Comparison of ENCODE assay signal across 26 cellular contexts in the genomic region with DNA sequence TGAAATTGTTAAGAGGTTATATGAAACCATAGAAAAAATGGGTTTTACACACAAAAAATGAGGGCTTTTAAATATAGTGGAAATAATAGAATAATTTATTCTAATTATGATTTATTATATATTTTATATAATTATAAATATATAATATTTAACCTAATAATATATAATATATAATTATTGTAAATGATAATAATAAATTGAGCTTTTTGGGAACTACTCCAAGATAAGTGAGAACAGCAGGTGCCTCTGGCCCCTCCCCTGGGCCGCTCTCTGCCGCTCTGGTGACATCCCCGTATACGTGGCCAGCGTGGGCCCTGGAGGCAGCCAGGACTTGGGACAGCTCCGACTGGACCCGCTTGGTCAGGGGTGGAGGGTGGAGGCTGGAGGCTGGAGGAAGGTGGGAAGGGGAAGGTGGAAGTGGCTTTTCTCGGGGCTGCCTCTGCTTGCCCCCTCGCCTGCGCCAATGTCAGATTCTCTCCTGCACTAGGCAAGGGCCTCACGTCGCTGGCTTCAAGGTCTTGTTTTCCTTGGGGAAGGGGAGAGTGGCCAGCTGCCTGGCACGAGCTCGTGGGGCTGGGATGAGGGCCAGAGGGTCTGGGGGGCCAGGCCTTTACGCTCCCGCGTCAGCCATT. TPM values are rescaled to one million over a fixed set of nuclear protein-coding genes. Genes with fewer than 3 reads are reported as not detected.
DNase-seq lines count a peak whose midpoint lies in the region; ATAC-seq, FAIRE-seq and TF ChIP-seq lines count a peak whose summit lies in the region.
"Had no signal": no experiment of that assay in that cellular context is flagged by ENCODE, and none has a peak within 500 bp of the region (broad histone marks: within the 10 kb centered on the region; RNA-seq: fewer than 3 reads in every experiment).

No MANE protein-coding gene starts in this region.

- H3K4me3 Mint-ChIP-seq in T-helper 17 cell, result no peak overlapping the region
- H3K4me3 Mint-ChIP-seq: CD14-positive monocyte; CD4-positive, alpha-beta memory T cell; CD4-positive, CD25-positive, alpha-beta regulatory T cell; CD8-positive, alpha-beta memory T cell had no signal

- no peak overlapping the region for H2BK12ac ChIP-seq in trophoblast cell (ENCODE audit: low read length)

- no peak overlapping the region for H3K27ac ChIP-seq in kidney (ENCODE audit: low read depth in 2 of 2, low read length in 2 of 2)
- H3K27ac ChIP-seq in trophoblast cell (ENCODE audit: low read depth, low read length), result no peak overlapping the region
- no peak overlapping the region for H3K27ac ChIP-seq in heart right ventricle
- no peak overlapping the region for H3K27ac ChIP-seq in SK-N-SH (ENCODE audit: low read depth in 2 of 2, low read length in 1 of 2)
- H3K27ac ChIP-seq: BLaER1 had no signal

- ATAC-seq in T-helper 17 cell (no peak), heart right ventricle (no peak), GM21737 (IDR thresholded peaks at IDR 0.05; ENCODE audit: unreplicated experiment) (no peak)

- intact Hi-C loops in kidney (cut with DNase I), result no loop called here
- intact Hi-C loops in heart right ventricle (cut with DNase I), result loop anchor here in 1 of 10 donors (5.0 kb wide), 1 partner anchor 43 kb away; no protein-coding TSS in a partner anchor

- FAIRE-seq in kidney (lab: Jason Lieb, UNC), result peak; percentile 39
- FAIRE-seq: A204.1, GM12891, GM19239 had no signal

- no peak overlapping the region for H3K18ac ChIP-seq in trophoblast cell (ENCODE audit: low read length)

- no CpG with 5 or more reads among the region's 17 CpGs for WGBS in trophoblast cell (ENCODE audit: extremely low coverage, insufficient coverage, insufficient read length)
- 88 to 92% methylated on average over 17 of the region's 17 CpGs for WGBS in heart right ventricle, 2 donors
- WGBS in SK-N-SH (ENCODE audit: low lambda C conversion rate), result 14% methylated on average over 17 of the region's 17 CpGs

- no peak for DNase-seq in T-helper 17 cell
- DNase-seq in kidney, result no peak
- DNase-seq in trophoblast cell, result no peak
- no peak for DNase-seq in heart right ventricle
- DNase-seq in SK-N-SH, result no peak
- DNase-seq: 8988T; ACHN; BE2C; C1 segment of cervical spinal cord; CD4-positive, alpha-beta memory T cell; CD4-positive, CD25-positive, alpha-beta regulatory T cell; CD8-positive, alpha-beta memory T cell; COR-L47; DMS 273 treated with DMSO at 0.1 percent for 48 hours; DMS153; DMS53; DMS79; DND-41; EL; GF-D8 had no signal

- H3K9me2 ChIP-seq in SK-N-SH, result no peaks in the 10 kb centered on the region

- H3K14ac ChIP-seq in trophoblast cell (ENCODE audit: low read length), result no peak overlapping the region

- TF ChIP-seq EP300 in SK-N-SH (IDR thresholded peaks at IDR 0.05; ENCODE audit: borderline replicate concordance in 1 of 2, low read depth in 1 of 2, low read length in 1 of 2), result no peak

- peaks cover 4% of the 10 kb centered on the region for H3K79me1 ChIP-seq in trophoblast cell (ENCODE audit: low read length)

- no peak overlapping the region for H2AFZ ChIP-seq in trophoblast cell (ENCODE audit: insufficient read depth, low read length, poor library complexity)
- H2AFZ ChIP-seq in SK-N-SH (ENCODE audit: low read depth), result no peak overlapping the region

- POLR2A ChIA-PET in SK-N-SH (lab: Yijun Ruan, JAX), result no interaction called here

- H3K23ac ChIP-seq in trophoblast cell (ENCODE audit: low read length), result no peak overlapping the region

- no peak overlapping the region for H2BK5ac ChIP-seq in trophoblast cell (ENCODE audit: low read depth, low read length, poor library complexity)

- H3K9ac ChIP-seq in kidney (ENCODE audit: low read length in 2 of 2) (no peak overlapping the region), trophoblast cell (ENCODE audit: low read length) (no peak overlapping the region), SK-N-SH (no peak overlapping the region)
- H3K9ac ChIP-seq: BLaER1 had no signal

- no peaks in the 10 kb centered on the region for H3F3A ChIP-seq in SK-N-SH (replicated peaks; ENCODE audit: insufficient read depth)

- H3K27me3 ChIP-seq in trophoblast cell (ENCODE audit: insufficient read depth, low read length), result no peaks in the 10 kb centered on the region
- no peaks in the 10 kb centered on the region for H3K27me3 ChIP-seq in heart right ventricle
- H3K27me3 ChIP-seq in SK-N-SH (ENCODE audit: insufficient read depth), result peaks cover 96% of the 10 kb centered on the region
- H3K27me3 ChIP-seq: BE2C, BLaER1 had no signal

- H3K4ac ChIP-seq in trophoblast cell (ENCODE audit: low read depth, low read length), result no peak overlapping the region

- H3K36me3 ChIP-seq in kidney (ENCODE audit: control insufficient read depth in 1 of 2, insufficient read depth in 2 of 2, low read length in 2 of 2) (peaks cover 0 to 8% of the 10 kb centered on the region in 2 donors), trophoblast cell (ENCODE audit: control insufficient read depth in 1 of 2, insufficient read depth in 2 of 2, low read length in 2 of 2) (peaks cover 0 to 3% of the 10 kb centered on the region in 2 experiments), heart right ventricle (peaks cover 0 to 76% (median 11%) of the 10 kb centered on the region in 9 donors), SK-N-SH (replicated peaks in 1 of 2; ENCODE audit: control insufficient read depth in 1 of 2, insufficient read depth in 2 of 2, low read length in 1 of 2) (no peaks in the 10 kb centered on the region)
- H3K36me3 ChIP-seq: BE2C had no signal

- H3K79me2 ChIP-seq in trophoblast cell (ENCODE audit: control insufficient read depth, insufficient read depth, low read length, poor library complexity) (no peaks in the 10 kb centered on the region), SK-N-SH (ENCODE audit: insufficient read depth) (no peaks in the 10 kb centered on the region)

- H4K91ac ChIP-seq in trophoblast cell (ENCODE audit: low read depth, low read length), result no peak overlapping the region

- no peaks in the 10 kb centered on the region for H3K36me3 Mint-ChIP-seq in T-helper 17 cell (ENCODE audit: low read depth)

- H2BK120ac ChIP-seq in trophoblast cell (ENCODE audit: insufficient read depth, low read length, poor library complexity), result no peak overlapping the region

- TF ChIP-seq CTCF in kidney (IDR thresholded peaks at IDR 0.05; ENCODE audit: borderline replicate concordance, extremely low read depth, insufficient read depth), result no peak
- TF ChIP-seq CTCF in heart right ventricle (IDR thresholded peaks at IDR 0.05), result no peak
- TF ChIP-seq CTCF in SK-N-SH (IDR thresholded peaks at IDR 0.05), result no peak

- CTCF ChIA-PET in SK-N-SH (lab: Yijun Ruan, JAX), result interaction anchor here (1.0 to 1.7 kb wide), 2 partner anchors 12 to 69 kb away, joined by 3 to 6 read pairs; no protein-coding TSS in a partner anchor

- no peak for TF ChIP-seq RAD21 in SK-N-SH (IDR thresholded peaks at IDR 0.05; ENCODE audit: low read length)

- peak overlapping the region; percentile 13 for H4K12ac ChIP-seq in trophoblast cell (ENCODE audit: low read depth, low read length)

- H3K27ac Mint-ChIP-seq in T-helper 17 cell, result peak overlapping the region; percentile 59
- H3K27ac Mint-ChIP-seq: CD8-positive, alpha-beta memory T cell had no signal

- H3K4me3 ChIP-seq in kidney (ENCODE audit: low read length in 2 of 2) (no peak overlapping the region), trophoblast cell (ENCODE audit: low read depth, low read length) (no peak overlapping the region), heart right ventricle (no peak overlapping the region), SK-N-SH (ENCODE audit: low read depth in 2 of 2, low read length in 1 of 2) (no peak overlapping the region)
- H3K4me3 ChIP-seq: BLaER1 had no signal

- no peaks in the 10 kb centered on the region for H3K27me3 Mint-ChIP-seq in T-helper 17 cell
- H3K27me3 Mint-ChIP-seq: CD4-positive, alpha-beta memory T cell; CD4-positive, CD25-positive, alpha-beta regulatory T cell; CD8-positive, alpha-beta memory T cell had no signal

- no peaks in the 10 kb centered on the region for H3K9me3 ChIP-seq in T-helper 17 cell (ENCODE audit: control insufficient read depth, low read length, poor library complexity, severe bottlenecking)
- no peaks in the 10 kb centered on the region for H3K9me3 ChIP-seq in kidney (ENCODE audit: control insufficient read depth in 1 of 2, low read length in 2 of 2)
- no peaks in the 10 kb centered on the region for H3K9me3 ChIP-seq in trophoblast cell (ENCODE audit: insufficient read depth, low read depth, low read length)
- H3K9me3 ChIP-seq in heart right ventricle, result no peaks in the 10 kb centered on the region
- no peaks in the 10 kb centered on the region for H3K9me3 ChIP-seq in SK-N-SH
- H3K9me3 ChIP-seq: BE2C, BLaER1 had no signal

- H2AK5ac ChIP-seq in trophoblast cell (ENCODE audit: low read length), result no peak overlapping the region

- H3K4me1 ChIP-seq in kidney (ENCODE audit: control insufficient read depth in 1 of 2, insufficient read depth in 1 of 2, low read depth in 1 of 2, low read length in 2 of 2) (peaks cover 0 to 3% of the 10 kb centered on the region in 2 donors), trophoblast cell (ENCODE audit: control insufficient read depth in 1 of 2, insufficient read depth in 2 of 2, low read length in 2 of 2) (peaks cover 7 to 11% of the 10 kb centered on the region in 2 experiments), heart right ventricle (peaks cover 2 to 26% (median 17%) of the 10 kb centered on the region in 9 donors), SK-N-SH (ENCODE audit: control insufficient read depth in 1 of 2, insufficient read depth in 2 of 2, low read depth in 1 of 2, low read length in 1 of 2) (no peaks in the 10 kb centered on the region)
- H3K4me1 ChIP-seq: BE2C had no signal

- H3K4me1 Mint-ChIP-seq in T-helper 17 cell, result peaks cover 10% of the 10 kb centered on the region
- H3K4me1 Mint-ChIP-seq: CD14-positive monocyte had no signal

- no peak overlapping the region for H4K8ac ChIP-seq in trophoblast cell (ENCODE audit: low read depth, low read length)

- H3K4me2 ChIP-seq in trophoblast cell (ENCODE audit: low read length) (no peak overlapping the region), SK-N-SH (no peak overlapping the region)
- H3K4me2 ChIP-seq: BLaER1 had no signal

- no peaks in the 10 kb centered on the region for H4K20me1 ChIP-seq in SK-N-SH (ENCODE audit: insufficient read depth)

TF ChIP-seq in SK-N-SH, 30 proteins besides CTCF, POLR2A, EP300 and RAD21 (continues in another document):
- TF ChIP-seq RXRA (IDR thresholded peaks at IDR 0.05; ENCODE audit: borderline replicate concordance, low read depth), result no peak
- no peak for TF ChIP-seq RCOR1 (IDR thresholded peaks at IDR 0.05; ENCODE audit: low read length)
- no peak for TF ChIP-seq TEAD4 (IDR thresholded peaks at IDR 0.05; ENCODE audit: borderline replicate concordance, insufficient read depth)

RNA-seq across cellular contexts. Expression of a gene that starts 54.7 kb away (rescaled TPM):
- total RNA-seq in T-helper 17 cell (10 to 100 TPM; 73.4 to 77.8 TPM), kidney (17.2 TPM), heart right ventricle (10 to 100 TPM; 14.0 to 23.8 (median 19.0) TPM)
- polyA plus RNA-seq in kidney (ENCODE audit: insufficient read depth, low read depth, low replicate concordance) (4.3 TPM), heart right ventricle (10 to 100 TPM in 1 of 2 donors, 1 to 10 TPM in 1; 6.3 to 12.0 TPM), SK-N-SH (2012; rRNA removed) (0.02 TPM in 1 of 2 replicates, not detected in the other)
- 3.9 and 4.4 TPM in 2 replicates for polyA plus RNA-seq in trophoblast cell (2013)
- polyA plus RNA-seq in SK-N-SH (2012; cell fraction: cytosol; rRNA removed), result not detected in 2 replicates
- not detected in 2 replicates for polyA plus RNA-seq in SK-N-SH (2012; cell fraction: nucleus; rRNA removed)
